Comparison of ENCODE assay signal across 8 cellular contexts in genomic region chr3:158791259-158791920, GRCh38. TPM values are rescaled to one million over a fixed set of nuclear protein-coding genes. Genes with fewer than 3 reads are reported as not detected.
DNase-seq lines count a peak whose midpoint lies in the region; ATAC-seq lines count a peak whose summit lies in the region.

No MANE protein-coding gene starts in this region.

- no peak overlapping the region for H3K4me3 ChIP-seq in neuronal stem cell (ENCODE audit: low read length in 2 of 2)

- DNase-seq in DMS53 (lab: John Stamatoyannopoulos, UW) (peak; percentile 79), NCI-H524 (lab: John Stamatoyannopoulos, UW) (peak; percentile 46 to 74), fibroblast of peridontal ligament (ENCODE audit: extremely low read depth) (peak; percentile 88), neuronal stem cell (ENCODE audit: low spot score) (peak; percentile 50), COLO668 (lab: John Stamatoyannopoulos, UW; ENCODE audit: unreplicated experiment) (no peak)
- DNase-seq in activated CD4-positive, alpha-beta T cell treated with anti-CD3 and anti-CD28 coated beads, Interleukin-2, amount 50 U/mL, for 4 hours: peak; percentile 6 to 8

- peak; percentile 78 for ATAC-seq in GM19455 (IDR thresholded peaks at IDR 0.05; ENCODE audit: unreplicated experiment)
- ATAC-seq in HG03460 (IDR thresholded peaks at IDR 0.05; ENCODE audit: unreplicated experiment): peak; percentile 70

- peak overlapping the region; percentile 37 for H2AFZ ChIP-seq in neuronal stem cell (ENCODE audit: low read length)

- no peak overlapping the region for H2BK120ac ChIP-seq in neuronal stem cell (ENCODE audit: low read depth, low read length)

- no peaks in the 10 kb centered on the region for H3K36me3 ChIP-seq in neuronal stem cell (replicated peaks in 1 of 2; ENCODE audit: control insufficient read depth in 2 of 2, insufficient read depth in 2 of 2, low read length in 2 of 2)

- no CpG with 5 or more reads among the region's 8 CpGs for WGBS in neuronal stem cell (ENCODE audit: extremely low coverage in 2 of 2, insufficient read length in 2 of 2, insufficient replicate concordance in 1 of 2), 2 donors

- no peak overlapping the region for H3K9ac ChIP-seq in neuronal stem cell (ENCODE audit: low read depth, low read length, poor library complexity)

- H3K23ac ChIP-seq in neuronal stem cell (ENCODE audit: low read depth, low read length, poor library complexity): no peak overlapping the region

- no peak overlapping the region for H2AK5ac ChIP-seq in neuronal stem cell (ENCODE audit: low read depth, low read length)

- no peak overlapping the region for H3K18ac ChIP-seq in neuronal stem cell (ENCODE audit: low read length)

- no peak overlapping the region for H3K27ac ChIP-seq in neuronal stem cell (replicated peaks; ENCODE audit: low read length)

- no peaks in the 10 kb centered on the region for H3K27me3 ChIP-seq in neuronal stem cell (ENCODE audit: control insufficient read depth in 3 of 3, insufficient read depth in 3 of 3, low read depth in 1 of 3, low read length in 3 of 3)

- H4K91ac ChIP-seq in neuronal stem cell (ENCODE audit: low read depth, low read length, poor library complexity): no peak overlapping the region

- no peaks in the 10 kb centered on the region for H3K79me1 ChIP-seq in neuronal stem cell (ENCODE audit: low read depth, low read length)

- H3K9me3 ChIP-seq in neuronal stem cell (replicated peaks in 1 of 2; ENCODE audit: control insufficient read depth in 2 of 2, insufficient read depth in 1 of 2, low read depth in 1 of 2, low read length in 2 of 2): peaks cover 0 to 3% of the 10 kb centered on the region in 2 donors

- H2BK12ac ChIP-seq in neuronal stem cell (ENCODE audit: low read length): no peak overlapping the region

- no peak overlapping the region for H2BK5ac ChIP-seq in neuronal stem cell (ENCODE audit: low read length)

- no peak overlapping the region for H3K4me2 ChIP-seq in neuronal stem cell (ENCODE audit: insufficient read depth, low read length, poor library complexity, severe bottlenecking)

- no peak overlapping the region for H3K14ac ChIP-seq in neuronal stem cell (ENCODE audit: low read length)

- no peak overlapping the region for H2BK15ac ChIP-seq in neuronal stem cell (ENCODE audit: low read length)

- no peaks in the 10 kb centered on the region for H3K4me1 ChIP-seq in neuronal stem cell (ENCODE audit: control insufficient read depth in 2 of 2, insufficient read depth in 1 of 2, low read depth in 1 of 2, low read length in 2 of 2)

- no peak overlapping the region for H3K4ac ChIP-seq in neuronal stem cell (ENCODE audit: low read length)

- no peak overlapping the region for H4K8ac ChIP-seq in neuronal stem cell (ENCODE audit: low read depth, low read length)

RNA-seq across cellular contexts. Expression of gene MFSD1, which starts 10.5 kb away (rescaled TPM):
- polyA plus RNA-seq in neuronal stem cell (2013, experiment 1 of 2): 4.2 TPM
- 3.4 TPM for polyA plus RNA-seq in neuronal stem cell (2013, experiment 2 of 2)

RNA-seq across cellular contexts. Expression of gene RARRES1, which starts 59.1 kb away (rescaled TPM):
- 0.89 TPM for polyA plus RNA-seq in neuronal stem cell (2013, experiment 1 of 2)
- polyA plus RNA-seq in neuronal stem cell (2013, experiment 2 of 2): 0.96 TPM
